17 cellular contexts compared by ENCODE assay signal in genomic region chr3:188391597-188391996, GRCh38.
DNase-seq lines count a peak whose midpoint lies in the region; ATAC-seq and TF ChIP-seq lines count a peak whose summit lies in the region.
"Had no signal": no experiment of that assay in that cellular context is flagged by ENCODE, and none has a peak within 500 bp of the region (broad histone marks: within the 10 kb centered on the region; RNA-seq: fewer than 3 reads in every experiment).

No MANE protein-coding gene starts in this region.

- H3K27ac Mint-ChIP-seq in natural killer cell treated with Interleukin-12 subunit alpha and Interleukin-12 subunit beta and Interleukin-15 and Interleukin-18, amount 100 ng/mL, for 72 hours, result peak overlapping the region; percentile 55 to 78
- H3K27ac Mint-ChIP-seq in natural killer cell (no peak overlapping the region), activated B cell treated with CpG ODN at 0.5 μM for 24 hours (peak overlapping the region; percentile 98), memory B cell (peak overlapping the region; percentile 98)
- H3K27ac Mint-ChIP-seq: CD8-positive, alpha-beta T cell had no signal

- no peak overlapping the region for H3K27ac ChIP-seq in foreskin keratinocyte

- peak; percentile 63 to 72 for ATAC-seq in natural killer cell treated with Interleukin-12 subunit alpha and Interleukin-12 subunit beta and Interleukin-15 and Interleukin-18, amount 100 ng/mL, for 72 hours
- ATAC-seq in natural killer cell, result no peak
- ATAC-seq in activated B cell treated with CpG ODN at 0.5 μM for 24 hours (ENCODE audit: low read depth), result no peak
- ATAC-seq in memory B cell (ENCODE audit: low read depth), result no peak
- ATAC-seq in HG02885 (IDR thresholded peaks at IDR 0.05; ENCODE audit: poor library complexity, unreplicated experiment), result no peak
- ATAC-seq in foreskin keratinocyte, result no peak
- ATAC-seq: CD8-positive, alpha-beta T cell; Panc1 had no signal

- H3K27me3 ChIP-seq in foreskin keratinocyte, result no peaks in the 10 kb centered on the region
- H3K27me3 ChIP-seq: BE2C had no signal

- no peak for DNase-seq in natural killer cell treated with Interleukin-12 subunit alpha and Interleukin-12 subunit beta and Interleukin-15 and Interleukin-18, amount 100 ng/mL, for 72 hours (ENCODE audit: low spot score)
- DNase-seq in natural killer cell, result no peak
- no peak for DNase-seq in activated B cell treated with CpG ODN at 0.5 μM for 24 hours
- no peak for DNase-seq in memory B cell (ENCODE audit: low spot score in 2 of 2)
- no peak for DNase-seq in RPMI8226
- no peak for DNase-seq in foreskin keratinocyte
- DNase-seq: BE2C; CD8-positive, alpha-beta T cell; DND-41; GF-D8; KBM-7; NCI-H1092; NCI-H187; NCI-H446; SHP77 treated with DMSO at 0.1 percent for 48 hours had no signal

- TF ChIP-seq CTCF in natural killer cell (IDR thresholded peaks at IDR 0.05) (no peak), activated B cell treated with CpG ODN at 0.5 μM for 24 hours (IDR thresholded peaks at IDR 0.05) (no peak), foreskin keratinocyte (conservative IDR thresholded peaks at IDR 0.05) (no peak)

- peak overlapping the region; percentile 39 for H3K4me3 Mint-ChIP-seq in natural killer cell treated with Interleukin-12 subunit alpha and Interleukin-12 subunit beta and Interleukin-15 and Interleukin-18, amount 100 ng/mL, for 72 hours
- H3K4me3 Mint-ChIP-seq in natural killer cell (no peak overlapping the region), activated B cell treated with CpG ODN at 0.5 μM for 24 hours (peak overlapping the region; percentile 65), memory B cell (no peak overlapping the region)
- H3K4me3 Mint-ChIP-seq: CD8-positive, alpha-beta T cell had no signal

- CTCF ChIA-PET in activated B cell treated with CpG ODN at 0.5 μM for 24 hours (lab: Charles Lee), result interaction anchor here (1.6 kb wide), 1 partner anchor 32 kb away, joined by 3 read pairs; no protein-coding TSS in a partner anchor

- peaks cover 43% of the 10 kb centered on the region for H3K4me1 ChIP-seq in foreskin keratinocyte
- H3K4me1 ChIP-seq: BE2C had no signal

- intact Hi-C loops in natural killer cell (cut with micrococcal nuclease) (no loop called here), activated B cell treated with CpG ODN at 0.5 μM for 24 hours (cut with micrococcal nuclease) (loop anchor here (5.0 kb wide), 2 partner anchors 306 to 561 kb away; no protein-coding TSS in a partner anchor)

- no peaks in the 10 kb centered on the region for H3K9me3 Mint-ChIP-seq in natural killer cell treated with Interleukin-12 subunit alpha and Interleukin-12 subunit beta and Interleukin-15 and Interleukin-18, amount 100 ng/mL, for 72 hours
- no peaks in the 10 kb centered on the region for H3K9me3 Mint-ChIP-seq in natural killer cell
- H3K9me3 Mint-ChIP-seq in activated B cell treated with CpG ODN at 0.5 μM for 24 hours, result no peaks in the 10 kb centered on the region
- H3K9me3 Mint-ChIP-seq in memory B cell, result no peaks in the 10 kb centered on the region
- H3K9me3 Mint-ChIP-seq: CD8-positive, alpha-beta T cell had no signal

- POLR2A ChIA-PET in activated B cell treated with CpG ODN at 0.5 μM for 24 hours (lab: Charles Lee), result interaction anchor here (0.5 to 3.3 kb wide), 5 partner anchors 8 to 652 kb away, joined by 3 to 49 read pairs (median 3); no protein-coding TSS in a partner anchor

- H3K4me1 Mint-ChIP-seq in natural killer cell treated with Interleukin-12 subunit alpha and Interleukin-12 subunit beta and Interleukin-15 and Interleukin-18, amount 100 ng/mL, for 72 hours (ENCODE audit: low read depth in 2 of 2), result peaks cover 31 to 41% of the 10 kb centered on the region in 2 donors
- H3K4me1 Mint-ChIP-seq in natural killer cell, result peaks cover 23 to 35% of the 10 kb centered on the region in 2 donors
- H3K4me1 Mint-ChIP-seq in activated B cell treated with CpG ODN at 0.5 μM for 24 hours, result peaks cover 75% of the 10 kb centered on the region
- peaks cover 35% of the 10 kb centered on the region for H3K4me1 Mint-ChIP-seq in memory B cell

- H3K27me3 Mint-ChIP-seq in natural killer cell treated with Interleukin-12 subunit alpha and Interleukin-12 subunit beta and Interleukin-15 and Interleukin-18, amount 100 ng/mL, for 72 hours, result no peaks in the 10 kb centered on the region
- H3K27me3 Mint-ChIP-seq in natural killer cell (ENCODE audit: low read depth in 2 of 2), result no peaks in the 10 kb centered on the region
- no peaks in the 10 kb centered on the region for H3K27me3 Mint-ChIP-seq in activated B cell treated with CpG ODN at 0.5 μM for 24 hours
- no peaks in the 10 kb centered on the region for H3K27me3 Mint-ChIP-seq in memory B cell

- H3K36me3 Mint-ChIP-seq in natural killer cell treated with Interleukin-12 subunit alpha and Interleukin-12 subunit beta and Interleukin-15 and Interleukin-18, amount 100 ng/mL, for 72 hours, result no peaks in the 10 kb centered on the region
- no peaks in the 10 kb centered on the region for H3K36me3 Mint-ChIP-seq in natural killer cell
- H3K36me3 Mint-ChIP-seq in activated B cell treated with CpG ODN at 0.5 μM for 24 hours (ENCODE audit: low read depth), result peaks cover 3% of the 10 kb centered on the region
- peaks cover 5% of the 10 kb centered on the region for H3K36me3 Mint-ChIP-seq in memory B cell
- H3K36me3 Mint-ChIP-seq: CD8-positive, alpha-beta T cell had no signal

Comparison
In these comparisons a context has a peak if more than half of its experiments do, and no peak if none do; other contexts are left out.
1. ATAC-seq: peak in natural killer cell treated with Interleukin-12 subunit alpha and Interleukin-12 subunit beta and Interleukin-15 and Interleukin-18, amount 100 ng/mL, for 72 hours (2 of 2); none in natural killer cell (0 of 3), activated B cell treated with CpG ODN at 0.5 μM for 24 hours (single experiment), memory B cell (single experiment), HG02885 (single experiment) and foreskin keratinocyte (single experiment).
2. H3K27ac Mint-ChIP-seq: peak in natural killer cell treated with Interleukin-12 subunit alpha and Interleukin-12 subunit beta and Interleukin-15 and Interleukin-18, amount 100 ng/mL, for 72 hours (2 of 2), activated B cell treated with CpG ODN at 0.5 μM for 24 hours (single experiment) and memory B cell (single experiment); none in natural killer cell (0 of 2).
3. H3K4me3 Mint-ChIP-seq: peak in natural killer cell treated with Interleukin-12 subunit alpha and Interleukin-12 subunit beta and Interleukin-15 and Interleukin-18, amount 100 ng/mL, for 72 hours (single experiment) and activated B cell treated with CpG ODN at 0.5 μM for 24 hours (single experiment); none in natural killer cell (single experiment) and memory B cell (single experiment).